Comparison of ENCODE assay signal across 2 cellular contexts in the genomic region with DNA sequence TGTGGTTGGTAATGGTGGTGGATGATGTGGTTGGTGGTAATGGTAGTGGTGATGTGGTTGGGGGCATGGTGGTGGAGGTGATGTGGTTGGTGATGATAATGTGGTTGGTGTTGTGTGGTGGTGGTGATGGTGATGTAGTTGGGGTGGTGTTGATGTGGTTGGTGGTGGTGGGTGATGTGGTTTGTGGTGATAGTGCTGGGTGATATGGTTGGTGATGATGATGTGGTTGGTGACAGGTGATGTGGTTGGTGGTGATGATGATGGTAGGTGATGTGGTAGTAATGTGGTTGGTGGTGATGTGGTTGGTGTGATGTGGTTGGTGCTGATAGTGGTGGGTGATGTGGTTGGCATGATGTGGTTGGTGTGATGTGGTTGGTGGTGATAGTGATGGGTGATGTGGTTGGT.
TF ChIP-seq lines count a peak whose summit lies in the region.

No MANE protein-coding gene starts in this region.

TF ChIP-seq in HCT116, 20 proteins besides CTCF, POLR2A, EP300 and RAD21:
- TF ChIP-seq ZNF274 (IDR thresholded peaks at IDR 0.05; ENCODE audit: low read depth, low read length) (no peak), CBX3 (IDR thresholded peaks at IDR 0.05; ENCODE audit: low read depth) (no peak), CEBPB (IDR thresholded peaks at IDR 0.05; ENCODE audit: low read depth) (no peak), JUND (IDR thresholded peaks at IDR 0.05) (no peak), ATF3 (IDR thresholded peaks at IDR 0.05) (no peak), ZBTB33 (IDR thresholded peaks at IDR 0.05; ENCODE audit: extremely low read depth, insufficient replicate concordance, low read length) (no peak), EZH2phosphoT487 (IDR thresholded peaks at IDR 0.05; ENCODE audit: borderline replicate concordance) (no peak), FOSL1 (IDR thresholded peaks at IDR 0.05; ENCODE audit: low read depth) (no peak), EGR1 (IDR thresholded peaks at IDR 0.05; ENCODE audit: low read depth) (no peak), SP1 (IDR thresholded peaks at IDR 0.05; ENCODE audit: low read depth) (no peak)

TF ChIP-seq in GM12878, 131 proteins besides CTCF, POLR2A, EP300 and RAD21:
- no peak for TF ChIP-seq RAD51 (IDR thresholded peaks at IDR 0.05)
- TF ChIP-seq IRF5 (IDR thresholded peaks at IDR 0.05; ENCODE audit: borderline replicate concordance), result peak; percentile 81
- TF ChIP-seq RUNX3 (IDR thresholded peaks at IDR 0.05; ENCODE audit: low read length), result peak; percentile 30; the same call in 1 of the 2 replicates
- peak; percentile 51; the same call in 1 of the 2 replicates for TF ChIP-seq HDGF (IDR thresholded peaks at IDR 0.05)
- 0 out of 2 replicates have a peak, but pooled peaks have one; percentile 15 for TF ChIP-seq MTA2 (IDR thresholded peaks at IDR 0.05; ENCODE audit: low read depth)
- TF ChIP-seq, protein P1, sequence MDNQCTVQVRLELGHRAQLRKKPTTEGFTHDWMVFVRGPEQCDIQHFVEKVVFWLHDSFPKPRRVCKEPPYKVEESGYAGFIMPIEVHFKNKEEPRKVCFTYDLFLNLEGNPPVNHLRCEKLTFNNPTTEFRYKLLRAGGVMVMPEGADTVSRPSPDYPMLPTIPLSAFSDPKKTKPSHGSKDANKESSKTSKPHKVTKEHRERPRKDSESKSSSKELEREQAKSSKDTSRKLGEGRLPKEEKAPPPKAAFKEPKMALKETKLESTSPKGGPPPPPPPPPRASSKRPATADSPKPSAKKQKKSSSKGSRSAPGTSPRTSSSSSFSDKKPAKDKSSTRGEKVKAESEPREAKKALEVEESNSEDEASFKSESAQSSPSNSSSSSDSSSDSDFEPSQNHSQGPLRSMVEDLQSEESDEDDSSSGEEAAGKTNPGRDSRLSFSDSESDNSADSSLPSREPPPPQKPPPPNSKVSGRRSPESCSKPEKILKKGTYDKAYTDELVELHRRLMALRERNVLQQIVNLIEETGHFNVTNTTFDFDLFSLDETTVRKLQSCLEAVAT (IDR thresholded peaks at IDR 0.05), result peak; percentile 97
- TF ChIP-seq SPI1 (IDR thresholded peaks at IDR 0.05; ENCODE audit: borderline replicate concordance, insufficient read depth, low read depth, low read length), result no peak
- TF ChIP-seq TBL1XR1 (IDR thresholded peaks at IDR 0.05; ENCODE audit: low read depth, low read length), result no peak
- TF ChIP-seq CHD2 (IDR thresholded peaks at IDR 0.05; ENCODE audit: borderline replicate concordance, low read depth, low read length), result no peak
- TF ChIP-seq NBN (IDR thresholded peaks at IDR 0.05), result peak; percentile 64; the same call in 1 of the 2 replicates
- TF ChIP-seq, protein P2, sequence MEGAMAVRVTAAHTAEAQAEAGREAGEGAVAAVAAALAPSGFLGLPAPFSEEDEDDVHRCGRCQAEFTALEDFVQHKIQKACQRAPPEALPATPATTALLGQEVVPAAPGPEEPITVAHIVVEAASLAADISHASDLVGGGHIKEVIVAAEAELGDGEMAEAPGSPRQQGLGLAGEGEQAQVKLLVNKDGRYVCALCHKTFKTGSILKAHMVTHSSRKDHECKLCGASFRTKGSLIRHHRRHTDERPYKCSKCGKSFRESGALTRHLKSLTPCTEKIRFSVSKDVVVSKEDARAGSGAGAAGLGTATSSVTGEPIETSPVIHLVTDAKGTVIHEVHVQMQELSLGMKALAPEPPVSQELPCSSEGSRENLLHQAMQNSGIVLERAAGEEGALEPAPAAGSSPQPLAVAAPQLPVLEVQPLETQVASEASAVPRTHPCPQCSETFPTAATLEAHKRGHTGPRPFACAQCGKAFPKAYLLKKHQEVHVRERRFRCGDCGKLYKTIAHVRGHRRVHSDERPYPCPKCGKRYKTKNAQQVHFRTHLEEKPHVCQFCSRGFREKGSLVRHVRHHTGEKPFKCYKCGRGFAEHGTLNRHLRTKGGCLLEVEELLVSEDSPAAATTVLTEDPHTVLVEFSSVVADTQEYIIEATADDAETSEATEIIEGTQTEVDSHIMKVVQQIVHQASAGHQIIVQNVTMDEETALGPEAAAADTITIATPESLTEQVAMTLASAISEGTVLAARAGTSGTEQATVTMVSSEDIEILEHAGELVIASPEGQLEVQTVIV (IDR thresholded peaks at IDR 0.05; ENCODE audit: borderline replicate concordance, partially characterized antibody), result peak; percentile 22
TF ChIP-seq in GM12878: peak in this region for 7.
